ENCODE assay signal across 19 cellular contexts in the genomic region with DNA sequence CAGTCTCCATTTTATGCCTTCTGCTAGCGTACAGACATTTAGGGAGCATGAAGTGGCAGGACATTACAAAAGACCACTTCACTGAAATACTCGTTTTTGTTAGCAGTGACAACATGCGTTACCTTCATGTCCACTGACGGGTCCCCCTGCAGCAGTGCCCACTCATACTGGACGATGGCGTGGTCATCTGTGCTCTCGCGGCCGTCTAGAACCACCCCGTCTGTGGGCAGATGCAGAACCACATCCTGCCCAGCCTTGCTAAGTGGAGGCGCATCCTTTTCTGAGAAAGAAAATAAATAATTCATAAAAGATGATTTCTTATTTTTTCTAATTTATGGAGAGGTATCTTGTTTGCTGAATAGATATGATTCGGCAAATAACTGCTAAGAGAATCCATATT. TPM values are rescaled to one million over a fixed set of nuclear protein-coding genes. Genes with fewer than 3 reads are reported as not detected.
DNase-seq lines count a peak whose midpoint lies in the region; ATAC-seq, FAIRE-seq and TF ChIP-seq lines count a peak whose summit lies in the region.
"Had no signal": no experiment of that assay in that cellular context is flagged by ENCODE, and none has a peak within 500 bp of the region (broad histone marks: within the 10 kb centered on the region; RNA-seq: fewer than 3 reads in every experiment).

No MANE protein-coding gene starts in this region.

- H3K27me3 ChIP-seq in stomach = no peaks in the 10 kb centered on the region
- H3K27me3 ChIP-seq: esophagus muscularis mucosa, testis had no signal

- peaks cover 39% of the 10 kb centered on the region for H3K27me3 Mint-ChIP-seq in activated CD8-positive, alpha-beta T cell treated with anti-CD3 and anti-CD28 coated beads, Interleukin-2, amount 10 ng/mL, durations not matched to agents 7 days and 5 days (ENCODE audit: low read depth)
- H3K27me3 Mint-ChIP-seq in activated CD8-positive, alpha-beta T cell treated with anti-CD3 and anti-CD28 coated beads for 36 hours = peaks cover 17% of the 10 kb centered on the region
- H3K27me3 Mint-ChIP-seq in T-helper 17 cell (no peaks in the 10 kb centered on the region), immature natural killer cell (ENCODE audit: low read depth in 3 of 3) (peaks cover 2 to 5% (median 5%) of the 10 kb centered on the region in 3 donors)
- H3K27me3 Mint-ChIP-seq: CD4-positive, alpha-beta T cell had no signal

- WGBS in stomach, 5 donors = 70 to 89% (median 84%) methylated on average over 12 of the region's 12 CpGs

- TF ChIP-seq CTCF in activated CD8-positive, alpha-beta T cell treated with anti-CD3 and anti-CD28 coated beads for 36 hours (IDR thresholded peaks at IDR 0.05) = no peak
- no peak for TF ChIP-seq CTCF in stomach (IDR thresholded peaks at IDR 0.05)

- no peak for ATAC-seq in activated CD8-positive, alpha-beta T cell treated with anti-CD3 and anti-CD28 coated beads, Interleukin-2, amount 10 ng/mL, durations not matched to agents 7 days and 5 days
- no peak for ATAC-seq in activated CD8-positive, alpha-beta T cell treated with anti-CD3 and anti-CD28 coated beads for 36 hours
- peak; percentile 18 for ATAC-seq in T-helper 17 cell

- H3K4me1 Mint-ChIP-seq in activated CD8-positive, alpha-beta T cell treated with anti-CD3 and anti-CD28 coated beads, Interleukin-2, amount 10 ng/mL, durations not matched to agents 7 days and 5 days (ENCODE audit: low read depth) = peaks cover 20% of the 10 kb centered on the region
- H3K4me1 Mint-ChIP-seq in activated CD8-positive, alpha-beta T cell treated with anti-CD3 and anti-CD28 coated beads for 36 hours (ENCODE audit: low read depth) = peaks cover 7% of the 10 kb centered on the region
- peaks cover 12% of the 10 kb centered on the region for H3K4me1 Mint-ChIP-seq in T-helper 17 cell
- peaks cover 2 to 19% of the 10 kb centered on the region in 2 donors for H3K4me1 Mint-ChIP-seq in immature natural killer cell

- no peak for TF ChIP-seq EP300 in stomach (IDR thresholded peaks at IDR 0.05)

- H3K27ac ChIP-seq in stomach = peak overlapping the region in 3 of 5 donors; percentile 11 to 82 (median 74)
- H3K27ac ChIP-seq: esophagus muscularis mucosa, HL-60, testis had no signal

- no peaks in the 10 kb centered on the region for H3K36me3 Mint-ChIP-seq in activated CD8-positive, alpha-beta T cell treated with anti-CD3 and anti-CD28 coated beads, Interleukin-2, amount 10 ng/mL, durations not matched to agents 7 days and 5 days (ENCODE audit: low read depth)
- no peaks in the 10 kb centered on the region for H3K36me3 Mint-ChIP-seq in activated CD8-positive, alpha-beta T cell treated with anti-CD3 and anti-CD28 coated beads for 36 hours (ENCODE audit: low read depth)
- H3K36me3 Mint-ChIP-seq in T-helper 17 cell (ENCODE audit: low read depth) (no peaks in the 10 kb centered on the region), immature natural killer cell (no peaks in the 10 kb centered on the region)

- CTCF ChIA-PET in activated CD8-positive, alpha-beta T cell treated with anti-CD3 and anti-CD28 coated beads, Interleukin-2, amount 10 ng/mL, durations not matched to agents 7 days and 5 days (lab: Charles Lee) = no interaction called here
- CTCF ChIA-PET in activated CD8-positive, alpha-beta T cell treated with anti-CD3 and anti-CD28 coated beads for 36 hours (lab: Charles Lee) = interaction anchor here (0.7 to 2.0 kb wide), 3 partner anchors 13 to 164 kb away, joined by 3 to 4 read pairs (median 3); no protein-coding TSS in a partner anchor

- H3K4me1 ChIP-seq in stomach = peaks cover 0 to 67% (median 33%) of the 10 kb centered on the region in 4 donors
- H3K4me1 ChIP-seq: testis had no signal

- DNase-seq in activated CD8-positive, alpha-beta T cell treated with anti-CD3 and anti-CD28 coated beads, Interleukin-2, amount 10 ng/mL, durations not matched to agents 7 days and 5 days = peak; percentile 35
- DNase-seq in activated CD8-positive, alpha-beta T cell treated with anti-CD3 and anti-CD28 coated beads for 36 hours = no peak
- DNase-seq in T-helper 17 cell = no peak
- peak in 1 of 3 donors; percentile 10 for DNase-seq in immature natural killer cell
- no peak for DNase-seq in stomach
- DNase-seq in midbrain (lab: John Stamatoyannopoulos, UW) = no peak
- DNase-seq in middle frontal gyrus (ENCODE audit: extremely low spot score, low spot score) = no peak
- DNase-seq in frontal cortex (ENCODE audit: low spot score in 2 of 2) = no peak
- DNase-seq: caudate nucleus; CD4-positive, alpha-beta T cell; H7; SIG-M5; stimulated activated CD4-positive, alpha-beta T cell treated with anti-CD3 and anti-CD28 coated beads, Interleukin-4, amount 100 ng/mL, for 4 hours; testis had no signal

- FAIRE-seq in frontal cortex (lab: Jason Lieb, UNC) = no peak

- no peaks in the 10 kb centered on the region for H3K9me3 ChIP-seq in T-helper 17 cell (ENCODE audit: control insufficient read depth, low read length, poor library complexity, severe bottlenecking)
- no peaks in the 10 kb centered on the region for H3K9me3 ChIP-seq in stomach
- H3K9me3 ChIP-seq: esophagus muscularis mucosa, testis had no signal

- peaks cover 0 to 16% (median 9%) of the 10 kb centered on the region in 4 donors for H3K36me3 ChIP-seq in stomach

- TF ChIP-seq POLR2A in stomach (IDR thresholded peaks at IDR 0.05) = no peak

- intact Hi-C loops in activated CD8-positive, alpha-beta T cell treated with anti-CD3 and anti-CD28 coated beads for 36 hours (cut with micrococcal nuclease) = no loop called here
- intact Hi-C loops in stomach (cut with DNase I; ENCODE audit: low total_unique reads) = no loop called here

- no peak overlapping the region for H3K27ac Mint-ChIP-seq in activated CD8-positive, alpha-beta T cell treated with anti-CD3 and anti-CD28 coated beads, Interleukin-2, amount 10 ng/mL, durations not matched to agents 7 days and 5 days
- no peak overlapping the region for H3K27ac Mint-ChIP-seq in activated CD8-positive, alpha-beta T cell treated with anti-CD3 and anti-CD28 coated beads for 36 hours
- H3K27ac Mint-ChIP-seq in T-helper 17 cell (no peak overlapping the region), immature natural killer cell (no peak overlapping the region)
- H3K27ac Mint-ChIP-seq: CD4-positive, alpha-beta T cell; naive thymus-derived CD4-positive, alpha-beta T cell; T-helper 1 cell treated with Interleukin-12 subunit alpha and Interleukin-12 subunit beta and Interleukin-4 antibody, amounts not matched to agents 30 μg/mL and 1 μg/mL, for 36 hours had no signal

- no peak overlapping the region for H3K4me3 Mint-ChIP-seq in activated CD8-positive, alpha-beta T cell treated with anti-CD3 and anti-CD28 coated beads, Interleukin-2, amount 10 ng/mL, durations not matched to agents 7 days and 5 days
- no peak overlapping the region for H3K4me3 Mint-ChIP-seq in activated CD8-positive, alpha-beta T cell treated with anti-CD3 and anti-CD28 coated beads for 36 hours
- H3K4me3 Mint-ChIP-seq in T-helper 17 cell (no peak overlapping the region), immature natural killer cell (peak overlapping the region in 3 of 5 donors; percentile 21 to 52 (median 22))
- H3K4me3 Mint-ChIP-seq: CD4-positive, alpha-beta T cell; naive thymus-derived CD4-positive, alpha-beta T cell; T-helper 1 cell treated with Interleukin-12 subunit alpha and Interleukin-12 subunit beta and Interleukin-4 antibody, amounts not matched to agents 30 μg/mL and 1 μg/mL, for 36 hours had no signal

- POLR2A ChIA-PET in activated CD8-positive, alpha-beta T cell treated with anti-CD3 and anti-CD28 coated beads, Interleukin-2, amount 10 ng/mL, durations not matched to agents 7 days and 5 days (lab: Charles Lee) = no interaction called here
- POLR2A ChIA-PET in activated CD8-positive, alpha-beta T cell treated with anti-CD3 and anti-CD28 coated beads for 36 hours (lab: Charles Lee) = no interaction called here

- H3K9me3 Mint-ChIP-seq in activated CD8-positive, alpha-beta T cell treated with anti-CD3 and anti-CD28 coated beads, Interleukin-2, amount 10 ng/mL, durations not matched to agents 7 days and 5 days (ENCODE audit: insufficient read depth) = no peaks in the 10 kb centered on the region
- H3K9me3 Mint-ChIP-seq in activated CD8-positive, alpha-beta T cell treated with anti-CD3 and anti-CD28 coated beads for 36 hours = no peaks in the 10 kb centered on the region
- H3K9me3 Mint-ChIP-seq in immature natural killer cell = no peaks in the 10 kb centered on the region
- H3K9me3 Mint-ChIP-seq: CD4-positive, alpha-beta T cell; naive thymus-derived CD4-positive, alpha-beta T cell; T-helper 1 cell treated with Interleukin-12 subunit alpha and Interleukin-12 subunit beta and Interleukin-4 antibody, amounts not matched to agents 30 μg/mL and 1 μg/mL, for 36 hours had no signal

- H3K4me3 ChIP-seq in stomach = peak overlapping the region in 1 of 4 donors; percentile 7
- H3K4me3 ChIP-seq: esophagus muscularis mucosa, testis had no signal

RNA-seq across cellular contexts. Expression of gene LRP11, which starts 11.3 kb away (rescaled TPM):
- 1 to 10 TPM; 1.4 to 2.2 TPM for total RNA-seq in activated CD8-positive, alpha-beta T cell treated with anti-CD3 and anti-CD28 coated beads, Interleukin-2, amount 10 ng/mL, durations not matched to agents 7 days and 5 days
- total RNA-seq in activated CD8-positive, alpha-beta T cell treated with anti-CD3 and anti-CD28 coated beads for 36 hours = 1 to 10 TPM; 1.9 TPM
- total RNA-seq in T-helper 17 cell = 1 to 10 TPM; 1.8 to 2.5 TPM
- under 1 TPM in 2 of 3 donors, not detected in 1; 0.34 to 0.73 TPM for polyA plus RNA-seq in immature natural killer cell
- 10 to 100 TPM in 3 of 5 donors, 1 to 10 TPM in 2; 1.8 to 80.8 (median 23.9) TPM for total RNA-seq in stomach
- 10 to 100 TPM in 1 of 3 donors, 1 to 10 TPM in 2; 2.0 to 18.1 (median 7.4) TPM for polyA plus RNA-seq in stomach
- 30.6 TPM for total RNA-seq in frontal cortex

RNA-seq across cellular contexts. Expression of gene RAET1E, which starts 45.0 kb away (rescaled TPM):
- total RNA-seq in activated CD8-positive, alpha-beta T cell treated with anti-CD3 and anti-CD28 coated beads, Interleukin-2, amount 10 ng/mL, durations not matched to agents 7 days and 5 days = not detected
- total RNA-seq in activated CD8-positive, alpha-beta T cell treated with anti-CD3 and anti-CD28 coated beads for 36 hours = not detected
- total RNA-seq in T-helper 17 cell (under 1 TPM in 1 of 2 donors, not detected in 1; 0.55 TPM), stomach (not detected), frontal cortex (not detected)
- polyA plus RNA-seq in immature natural killer cell (not detected), stomach (1 to 10 TPM in 1 of 3 donors, under 1 TPM in 1, not detected in 1; 0.19 to 2.6 TPM)
- total RNA-seq: CD4-positive, alpha-beta T cell; H7; liver; naive thymus-derived CD4-positive, alpha-beta T cell had no signal
- polyA plus RNA-seq: liver; naive thymus-derived CD4-positive, alpha-beta T cell had no signal

Comparison
In these comparisons a context has a peak if more than half of its experiments do, and no peak if none do; other contexts are left out.
1. H3K4me3 Mint-ChIP-seq: peak in immature natural killer cell (3 of 5); none in activated CD8-positive, alpha-beta T cell treated with anti-CD3 and anti-CD28 coated beads, Interleukin-2, amount 10 ng/mL, durations not matched to agents 7 days and 5 days (single experiment), activated CD8-positive, alpha-beta T cell treated with anti-CD3 and anti-CD28 coated beads for 36 hours (single experiment) and T-helper 17 cell (single experiment).